ENCODE assay signal across 14 cellular contexts in the genomic region with DNA sequence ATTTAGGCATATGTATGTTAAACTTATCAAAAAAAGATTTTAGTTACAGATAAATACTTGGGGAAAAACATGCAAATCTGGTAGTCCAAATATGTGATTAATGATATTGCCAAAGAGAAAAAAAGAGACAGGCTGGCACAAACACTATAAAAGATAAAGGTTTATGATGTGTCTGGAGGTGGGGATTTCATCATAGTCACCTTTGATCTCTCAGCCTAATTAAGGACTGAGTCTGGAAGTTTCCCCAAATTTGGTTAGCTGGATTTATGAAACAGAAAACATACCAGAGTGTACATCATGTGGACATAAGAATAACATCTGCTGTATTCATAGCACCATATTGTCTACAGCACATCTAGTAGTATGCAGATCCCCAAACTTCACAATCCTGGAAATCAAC.
DNase-seq lines count a peak whose midpoint lies in the region; ATAC-seq, FAIRE-seq and TF ChIP-seq lines count a peak whose summit lies in the region.
"Had no signal": no experiment of that assay in that cellular context is flagged by ENCODE, and none has a peak within 500 bp of the region (broad histone marks: within the 10 kb centered on the region; RNA-seq: fewer than 3 reads in every experiment).

No MANE protein-coding gene starts in this region.

- DNase-seq in NCI-H2171 treated with DMSO at 0.1 percent for 48 hours (lab: John Stamatoyannopoulos, UW): peak; percentile 33
- no peak for DNase-seq in NCI-H2171 (lab: John Stamatoyannopoulos, UW)
- no peak for DNase-seq in HepG2 (ENCODE audit: low spot score)
- DNase-seq in right lobe of liver: no peak
- DNase-seq in immature natural killer cell: no peak
- no peak for DNase-seq in NCI-H1092 treated with DMSO at 0.1 percent for 48 hours (lab: John Stamatoyannopoulos, UW)
- DNase-seq: CD8-positive, alpha-beta memory T cell; HFFc6; NCI-H1930; RPMI8226 had no signal

- H3K9me3 Mint-ChIP-seq in immature natural killer cell: peaks cover 0 to 8% (median 2%) of the 10 kb centered on the region in 6 donors
- H3K9me3 Mint-ChIP-seq: CD8-positive, alpha-beta memory T cell; HFFc6 had no signal

- no peak overlapping the region for H2AFZ ChIP-seq in HepG2 (ENCODE audit: low read length)

- H3K27ac ChIP-seq in liver (ENCODE audit: low read depth in 1 of 2, low read length in 2 of 2): peak overlapping the region in 1 of 2 donors; percentile 68
- no peak overlapping the region for H3K27ac ChIP-seq in HepG2 (ENCODE audit: extremely low read length, insufficient read depth, low read length)
- peak overlapping the region; percentile 65 to 82 (median 69) for H3K27ac ChIP-seq in right lobe of liver
- H3K27ac ChIP-seq: BLaER1 treated with 17β-estradiol and CSF1 and Interleukin-3, amounts not matched to agents 10 nM and 100 nM had no signal

- H3K9me3 ChIP-seq in liver (ENCODE audit: control insufficient read depth in 4 of 4, low read length in 3 of 4) (no peaks in the 10 kb centered on the region), HepG2 (ENCODE audit: low read length) (no peaks in the 10 kb centered on the region), right lobe of liver (no peaks in the 10 kb centered on the region)
- H3K9me3 ChIP-seq: BLaER1 treated with 17β-estradiol and CSF1 and Interleukin-3, amounts not matched to agents 10 nM and 100 nM had no signal

- H3K36me3 ChIP-seq in liver (ENCODE audit: control insufficient read depth in 4 of 4, insufficient read depth in 3 of 4, low read depth in 1 of 4, low read length in 3 of 4) (no peaks in the 10 kb centered on the region), HepG2 (replicated peaks in 1 of 2; ENCODE audit: control insufficient read depth in 1 of 2, insufficient read depth in 2 of 2, low read length in 2 of 2) (no peaks in the 10 kb centered on the region), right lobe of liver (no peaks in the 10 kb centered on the region)
- H3K36me3 ChIP-seq: BLaER1 treated with 17β-estradiol and CSF1 and Interleukin-3, amounts not matched to agents 10 nM and 100 nM had no signal

- FAIRE-seq in HepG2 (lab: Jason Lieb, UNC): no peak
- FAIRE-seq: GM18507, K562 had no signal

- H3K27ac Mint-ChIP-seq in immature natural killer cell: no peak overlapping the region
- H3K27ac Mint-ChIP-seq: CD8-positive, alpha-beta memory T cell; HFFc6 had no signal

- peaks cover 0 to 2% (median 0%) of the 10 kb centered on the region in 3 donors for H3K27me3 Mint-ChIP-seq in immature natural killer cell (ENCODE audit: low read depth in 3 of 3)
- H3K27me3 Mint-ChIP-seq: CD8-positive, alpha-beta memory T cell had no signal

- peaks cover 0 to 12% (median 6%) of the 10 kb centered on the region in 4 donors for H3K4me1 ChIP-seq in liver (ENCODE audit: control insufficient read depth in 4 of 4, insufficient read depth in 4 of 4, low read length in 3 of 4)
- H3K4me1 ChIP-seq in HepG2 (ENCODE audit: insufficient read depth, low read length): no peaks in the 10 kb centered on the region
- peaks cover 0 to 16% (median 5%) of the 10 kb centered on the region in 4 donors for H3K4me1 ChIP-seq in right lobe of liver
- H3K4me1 ChIP-seq: BLaER1 treated with 17β-estradiol and CSF1 and Interleukin-3, amounts not matched to agents 10 nM and 100 nM had no signal

- no peak for ATAC-seq in HepG2
- ATAC-seq in right lobe of liver: peak; percentile 33 to 68 (median 62)
- ATAC-seq: K562 had no signal

- TF ChIP-seq CTCF in liver (IDR thresholded peaks at IDR 0.05; ENCODE audit: low read depth, low read length, missing input control) (no peak), HepG2 (CRISPR knock-in tag; IDR thresholded peaks at IDR 0.05) (no peak), right lobe of liver (IDR thresholded peaks at IDR 0.05) (no peak)

- no peaks in the 10 kb centered on the region for H3K4me1 Mint-ChIP-seq in immature natural killer cell

- TF ChIP-seq POLR2A in HepG2 (IDR thresholded peaks at IDR 0.05; ENCODE audit: insufficient read depth in 1 of 2, low read depth in 2 of 2, low read length in 2 of 2) (no peak), right lobe of liver (IDR thresholded peaks at IDR 0.05) (no peak)

- no peak overlapping the region for H3K4me2 ChIP-seq in HepG2 (ENCODE audit: low read depth, low read length)
- H3K4me2 ChIP-seq: BLaER1 treated with 17β-estradiol and CSF1 and Interleukin-3, amounts not matched to agents 10 nM and 100 nM had no signal

- POLR2A ChIA-PET in HepG2 (lab: Yijun Ruan, JAX): no interaction called here

- no peak overlapping the region for H3K4me3 Mint-ChIP-seq in immature natural killer cell

- intact Hi-C loops in HepG2 (cut with micrococcal nuclease; ENCODE audit: unreplicated experiment) (no loop called here), right lobe of liver (cut with DNase I) (no loop called here)

- no peaks in the 10 kb centered on the region for H4K20me1 ChIP-seq in HepG2 (ENCODE audit: insufficient read depth, low read length)
- H4K20me1 ChIP-seq: BLaER1 treated with 17β-estradiol and CSF1 and Interleukin-3, amounts not matched to agents 10 nM and 100 nM had no signal

- H3K36me3 Mint-ChIP-seq in immature natural killer cell: no peaks in the 10 kb centered on the region
- H3K36me3 Mint-ChIP-seq: CD8-positive, alpha-beta memory T cell had no signal

- no peaks in the 10 kb centered on the region for H3K79me2 ChIP-seq in HepG2 (ENCODE audit: insufficient read depth, low read length)

- in situ Hi-C loops in HepG2 (cut with HindIII; ENCODE audit: extremely low pct_ligation_motif_present, low pct_unique_long_range_greater_than_20kb): loop anchor here (25.0 kb wide), 1 partner anchor 992 kb away; the partner anchor contains the start of gene ATP13A4

- CTCF ChIA-PET in HepG2 (lab: Yijun Ruan, JAX; ENCODE audit: low intra/inter-chr PET ratio, low total read pairs): no interaction called here

- H3K4me3 ChIP-seq in liver (ENCODE audit: low read depth in 1 of 3, low read length in 3 of 3) (no peak overlapping the region), HepG2 (replicated peaks in 1 of 3; ENCODE audit: insufficient read depth in 1 of 3, low read depth in 2 of 3, low read length in 3 of 3) (no peak overlapping the region), right lobe of liver (peak overlapping the region in 2 of 3 donors; percentile 43 to 48)
- H3K4me3 ChIP-seq: BLaER1 treated with 17β-estradiol and CSF1 and Interleukin-3, amounts not matched to agents 10 nM and 100 nM; K562 had no signal

- TF ChIP-seq RAD21 in liver (IDR thresholded peaks at IDR 0.05): no peak
- TF ChIP-seq RAD21 in HepG2 (CRISPR knock-in tag; IDR thresholded peaks at IDR 0.05): no peak

- no peaks in the 10 kb centered on the region for H3K27me3 ChIP-seq in liver (ENCODE audit: control insufficient read depth in 4 of 4, insufficient read depth in 4 of 4, low read length in 3 of 4)
- H3K27me3 ChIP-seq in HepG2 (ENCODE audit: control insufficient read depth in 1 of 2, insufficient read depth in 2 of 2, low read length in 2 of 2): 0 out of 5 replicates have a peak, but pooled peaks cover 0 to 4% of the 10 kb centered on the region in 2 experiments
- H3K27me3 ChIP-seq in right lobe of liver: no peaks in the 10 kb centered on the region
- H3K27me3 ChIP-seq: BLaER1 treated with 17β-estradiol and CSF1 and Interleukin-3, amounts not matched to agents 10 nM and 100 nM had no signal

- no TSS peak for BruUV-seq in HepG2 (replicated peaks; lab: Mats Ljungman, UMichigan)

- TF ChIP-seq EP300 in HepG2 (IDR thresholded peaks at IDR 0.05; ENCODE audit: low read depth in 2 of 2, low read length in 2 of 2) (no peak), HepG2 (CRISPR knock-in tag; IDR thresholded peaks at IDR 0.05; ENCODE audit: borderline replicate concordance) (no peak)

- H3K9ac ChIP-seq in liver (ENCODE audit: low read depth in 1 of 2, low read length in 2 of 2) (no peak overlapping the region), HepG2 (ENCODE audit: insufficient read depth, low read depth, low read length) (no peak overlapping the region)
- H3K9ac ChIP-seq: BLaER1 treated with 17β-estradiol and CSF1 and Interleukin-3, amounts not matched to agents 10 nM and 100 nM had no signal

TF ChIP-seq in liver, 16 proteins besides CTCF, POLR2A, EP300 and RAD21 (continues in another document):
- TF ChIP-seq FOXA2 (IDR thresholded peaks at IDR 0.05) (no peak), HNF4G (IDR thresholded peaks at IDR 0.05) (no peak), JUND (IDR thresholded peaks at IDR 0.05) (no peak)
- TF ChIP-seq, protein P1, sequence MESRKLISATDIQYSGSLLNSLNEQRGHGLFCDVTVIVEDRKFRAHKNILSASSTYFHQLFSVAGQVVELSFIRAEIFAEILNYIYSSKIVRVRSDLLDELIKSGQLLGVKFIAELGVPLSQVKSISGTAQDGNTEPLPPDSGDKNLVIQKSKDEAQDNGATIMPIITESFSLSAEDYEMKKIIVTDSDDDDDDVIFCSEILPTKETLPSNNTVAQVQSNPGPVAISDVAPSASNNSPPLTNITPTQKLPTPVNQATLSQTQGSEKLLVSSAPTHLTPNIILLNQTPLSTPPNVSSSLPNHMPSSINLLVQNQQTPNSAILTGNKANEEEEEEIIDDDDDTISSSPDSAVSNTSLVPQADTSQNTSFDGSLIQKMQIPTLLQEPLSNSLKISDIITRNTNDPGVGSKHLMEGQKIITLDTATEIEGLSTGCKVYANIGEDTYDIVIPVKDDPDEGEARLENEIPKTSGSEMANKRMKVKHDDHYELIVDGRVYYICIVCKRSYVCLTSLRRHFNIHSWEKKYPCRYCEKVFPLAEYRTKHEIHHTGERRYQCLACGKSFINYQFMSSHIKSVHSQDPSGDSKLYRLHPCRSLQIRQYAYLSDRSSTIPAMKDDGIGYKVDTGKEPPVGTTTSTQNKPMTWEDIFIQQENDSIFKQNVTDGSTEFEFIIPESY (IDR thresholded peaks at IDR 0.05): peak; percentile 37

TF ChIP-seq in HepG2, 621 proteins besides CTCF, POLR2A, EP300 and RAD21:
- no peak for TF ChIP-seq ZNF496 (CRISPR knock-in tag; IDR thresholded peaks at IDR 0.05; ENCODE audit: insufficient replicate concordance)

Comparison
In these comparisons a context has a peak if more than half of its experiments do, and no peak if none do; other contexts are left out.
1. H3K4me3 ChIP-seq: peak in right lobe of liver (2 of 3); none in liver (0 of 3) and HepG2 (0 of 3).